8 cellular contexts compared by ENCODE assay signal in genomic region chr4:155758500-155759371, GRCh38. TPM values are rescaled to one million over a fixed set of nuclear protein-coding genes. Genes with fewer than 3 reads are reported as not detected.
DNase-seq lines count a peak whose midpoint lies in the region; ATAC-seq and TF ChIP-seq lines count a peak whose summit lies in the region.

Gene GUCY1B1 (plus strand): TSS chr4:155759021. CDS start chr4:155759141, 120 bp downstream.

- H3K4me1 ChIP-seq in BE2C: no peaks in the 10 kb centered on the region

- no peaks in the 10 kb centered on the region for H3K36me3 ChIP-seq in BE2C

- no peak within 1 kb of the TSS for H3K27ac Mint-ChIP-seq in activated naive CD4-positive, alpha-beta T cell treated with anti-CD3 and anti-CD28 coated beads, Interleukin-2, amount 50 U/mL, for 72 hours

- DNase-seq in BE2C (peak; percentile 95), SK-N-DZ (ENCODE audit: low spot score) (peak; percentile 93), glomerular endothelial cell (ENCODE audit: extremely low read depth, low read depth, low spot score) (peak; percentile 48), non-pigmented ciliary epithelial cell (ENCODE audit: low read depth) (peak; percentile 82), superior temporal gyrus (ENCODE audit: extremely low spot score) (peak; percentile 98)
- DNase-seq in activated naive CD4-positive, alpha-beta T cell treated with anti-CD3 and anti-CD28 coated beads, Interleukin-2, amount 50 U/mL, for 72 hours (ENCODE audit: low spot score in 2 of 2): peak; percentile 59

- TF ChIP-seq CTCF in BE2C (IDR thresholded peaks at IDR 0.05; ENCODE audit: low read depth, low read length): peak; percentile 45

- peak within 1 kb of the TSS; percentile 72 for H3K4me3 ChIP-seq in BE2C (ENCODE audit: low read depth, low read length)

- peak; percentile 97 for ATAC-seq in HG03354 (IDR thresholded peaks at IDR 0.05; ENCODE audit: poor library complexity, severe bottlenecking, unreplicated experiment)
- peak; percentile 95 to 97 for ATAC-seq in activated naive CD4-positive, alpha-beta T cell treated with anti-CD3 and anti-CD28 coated beads, Interleukin-2, amount 50 U/mL, for 72 hours

- peaks cover 4 to 5% of the 10 kb centered on the region in 2 donors for H3K9me3 Mint-ChIP-seq in activated naive CD4-positive, alpha-beta T cell treated with anti-CD3 and anti-CD28 coated beads, Interleukin-2, amount 50 U/mL, for 72 hours

- TF ChIP-seq POLR2A in GM19099 (IDR thresholded peaks at IDR 0.05; ENCODE audit: extremely low read depth, insufficient read length, low read depth): peak; percentile 60

- H3K9me3 ChIP-seq in BE2C: no peaks in the 10 kb centered on the region

- peaks cover 9 to 14% of the 10 kb centered on the region in 2 donors for H3K36me3 Mint-ChIP-seq in activated naive CD4-positive, alpha-beta T cell treated with anti-CD3 and anti-CD28 coated beads, Interleukin-2, amount 50 U/mL, for 72 hours

- H3K27me3 ChIP-seq in BE2C: no peaks in the 10 kb centered on the region

RNA-seq across cellular contexts. Expression of gene GUCY1B1, which starts in this region (rescaled TPM):
- polyA plus RNA-seq in BE2C (2012; ENCODE audit: insufficient read depth, insufficient read length, low read depth): 8.7 TPM
- 10.3 and 11.6 TPM in 2 replicates for polyA plus RNA-seq in SK-N-DZ (2014; cell fraction: cytosol; rRNA removed)
- 5.9 TPM in 2 replicates for polyA plus RNA-seq in SK-N-DZ (2014; cell fraction: nucleus; rRNA removed)
- total RNA-seq in activated naive CD4-positive, alpha-beta T cell treated with anti-CD3 and anti-CD28 coated beads, Interleukin-2, amount 50 U/mL, for 72 hours: under 1 TPM; 0.20 to 0.27 TPM
- total RNA-seq in glomerular endothelial cell: 0.39 and 2.0 TPM in 2 replicates

Comparison
In these comparisons a context has a peak if more than half of its experiments do, and no peak if none do; other contexts are left out.
1. Peak in every context shown above with its lines: DNase-seq, ATAC-seq and H3K4me3 ChIP-seq.
2. Peak in DNase-seq and ATAC-seq in activated naive CD4-positive, alpha-beta T cell treated with anti-CD3 and anti-CD28 coated beads, Interleukin-2, amount 50 U/mL, for 72 hours; RNA of the gene not detected or under 1 TPM.
3. DNase-seq: peak in every context shown above with its lines; median percentile 98 in superior temporal gyrus; 95 in BE2C; 93 in SK-N-DZ; 82 in non-pigmented ciliary epithelial cell; 59 in activated naive CD4-positive, alpha-beta T cell treated with anti-CD3 and anti-CD28 coated beads, Interleukin-2, amount 50 U/mL, for 72 hours; 48 in glomerular endothelial cell.